1 cellular context compared by ENCODE assay signal in genomic region chr2:9895669-9896068, GRCh38.
TF ChIP-seq lines count a peak whose summit lies in the region.

No MANE protein-coding gene starts in this region.

TF ChIP-seq in endothelial cell of umbilical vein, 7 proteins besides CTCF, POLR2A, EP300 and RAD21:
- TF ChIP-seq MAX (IDR thresholded peaks at IDR 0.05; ENCODE audit: insufficient read depth, insufficient read length) = no peak
- no peak for TF ChIP-seq MYC (IDR thresholded peaks at IDR 0.05; ENCODE audit: low read depth, low read length)
- TF ChIP-seq JUN (IDR thresholded peaks at IDR 0.05; ENCODE audit: borderline replicate concordance, insufficient read depth, insufficient read length, low read depth) = no peak
- no peak for TF ChIP-seq GATA2 (IDR thresholded peaks at IDR 0.05; ENCODE audit: insufficient read depth, insufficient read length, low read depth, low read length)
- no peak for TF ChIP-seq FOS (IDR thresholded peaks at IDR 0.05; ENCODE audit: borderline replicate concordance, insufficient read depth, low read length)
- no peak for TF ChIP-seq EZH2 (IDR thresholded peaks at IDR 0.05; ENCODE audit: borderline replicate concordance, low read depth, low read length, severe bottlenecking)
- no peak for TF ChIP-seq POLR2AphosphoS5 (IDR thresholded peaks at IDR 0.05; ENCODE audit: insufficient read depth, low read depth, low read length)
